In genomic region chr4:128844931-128845330, GRCh38 we compare ENCODE assay signal across 1 cellular context.
A peak's percentile ranks its signal among the peaks of the same experiment; 100 is the strongest.
TF ChIP-seq lines count a peak whose summit lies in the region.

No MANE protein-coding gene starts in this region.

TF ChIP-seq in HepG2, 621 proteins besides CTCF, POLR2A, EP300 and RAD21 (continued from another document):
- TF ChIP-seq, protein P1, sequence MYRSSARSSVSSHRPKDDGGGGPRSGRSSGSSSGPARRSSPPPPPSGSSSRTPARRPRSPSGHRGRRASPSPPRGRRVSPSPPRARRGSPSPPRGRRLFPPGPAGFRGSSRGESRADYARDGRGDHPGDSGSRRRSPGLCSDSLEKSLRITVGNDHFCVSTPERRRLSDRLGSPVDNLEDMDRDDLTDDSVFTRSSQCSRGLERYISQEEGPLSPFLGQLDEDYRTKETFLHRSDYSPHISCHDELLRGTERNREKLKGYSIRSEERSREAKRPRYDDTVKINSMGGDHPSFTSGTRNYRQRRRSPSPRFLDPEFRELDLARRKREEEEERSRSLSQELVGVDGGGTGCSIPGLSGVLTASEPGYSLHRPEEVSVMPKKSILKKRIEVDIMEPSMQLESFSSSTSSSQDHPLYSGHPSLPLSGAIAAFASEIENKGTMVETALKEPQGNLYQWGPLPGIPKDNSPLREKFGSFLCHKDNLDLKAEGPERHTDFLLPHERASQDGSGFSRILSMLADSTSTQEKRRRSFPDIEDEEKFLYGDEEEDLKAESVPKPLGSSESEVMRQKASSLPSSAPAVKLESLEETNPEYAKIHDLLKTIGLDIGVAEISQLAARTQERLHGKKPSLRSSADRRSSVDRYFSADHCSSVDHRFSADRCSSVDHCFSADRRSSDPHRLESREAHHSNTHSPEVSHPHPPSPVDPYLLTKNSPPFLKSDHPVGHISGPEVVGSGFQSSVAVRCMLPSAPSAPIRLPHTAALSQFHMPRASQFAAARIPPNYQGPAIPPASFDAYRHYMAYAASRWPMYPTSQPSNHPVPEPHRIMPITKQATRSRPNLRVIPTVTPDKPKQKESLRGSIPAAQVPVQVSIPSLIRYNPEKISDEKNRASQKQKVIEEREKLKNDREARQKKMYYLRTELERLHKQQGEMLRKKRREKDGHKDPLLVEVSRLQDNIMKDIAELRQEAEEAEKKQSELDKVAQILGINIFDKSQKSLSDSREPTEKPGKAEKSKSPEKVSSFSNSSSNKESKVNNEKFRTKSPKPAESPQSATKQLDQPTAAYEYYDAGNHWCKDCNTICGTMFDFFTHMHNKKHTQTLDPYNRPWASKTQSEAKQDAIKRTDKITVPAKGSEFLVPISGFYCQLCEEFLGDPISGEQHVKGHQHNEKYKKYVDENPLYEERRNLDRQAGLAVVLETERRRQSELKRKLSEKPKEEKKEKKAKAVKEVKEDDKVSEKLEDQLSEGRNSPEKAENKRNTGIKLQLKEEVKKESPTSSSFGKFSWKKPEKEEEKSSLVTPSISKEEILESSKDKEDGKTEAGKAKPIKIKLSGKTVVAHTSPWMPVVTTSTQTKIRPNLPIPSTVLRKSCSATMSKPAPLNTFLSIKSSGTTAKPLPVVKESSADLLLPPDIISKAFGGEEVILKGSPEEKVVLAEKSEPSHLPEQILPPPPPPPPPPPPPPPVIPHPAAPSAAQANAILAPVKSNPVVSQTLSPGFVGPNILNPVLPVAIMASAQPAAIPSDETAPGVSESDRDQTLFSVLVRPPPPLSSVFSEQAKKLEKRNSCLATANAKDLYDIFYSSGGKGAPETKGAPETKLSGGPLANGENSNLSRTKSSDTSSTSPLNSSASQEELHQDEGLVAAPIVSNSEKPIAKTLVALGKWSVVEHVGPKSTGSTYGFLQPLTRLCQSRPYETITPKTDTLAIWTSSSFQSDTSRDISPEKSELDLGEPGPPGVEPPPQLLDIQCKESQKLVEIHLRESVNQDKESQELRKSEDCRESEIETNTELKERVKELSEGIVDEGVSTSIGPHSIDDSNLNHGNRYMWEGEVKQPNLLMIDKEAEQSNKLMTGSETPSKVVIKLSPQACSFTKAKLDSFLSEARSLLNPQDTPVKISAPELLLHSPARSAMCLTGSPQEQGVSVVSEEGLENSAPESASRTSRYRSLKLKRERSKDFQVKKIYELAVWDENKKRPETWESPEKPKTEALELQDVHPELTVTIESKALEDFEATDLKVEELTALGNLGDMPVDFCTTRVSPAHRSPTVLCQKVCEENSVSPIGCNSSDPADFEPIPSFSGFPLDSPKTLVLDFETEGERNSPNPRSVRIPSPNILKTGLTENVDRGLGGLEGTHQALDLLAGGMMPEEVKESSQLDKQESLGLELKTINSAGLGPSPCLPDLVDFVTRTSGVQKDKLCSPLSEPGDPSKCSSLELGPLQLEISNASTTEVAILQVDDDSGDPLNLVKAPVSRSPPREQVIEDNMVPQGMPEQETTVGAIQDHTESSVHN (CRISPR knock-in tag; IDR thresholded peaks at IDR 0.05) = no peak
- TF ChIP-seq SUZ12 (IDR thresholded peaks at IDR 0.05; ENCODE audit: low read depth, low read length) = no peak
- TF ChIP-seq MAF1 (CRISPR knock-in tag; IDR thresholded peaks at IDR 0.05; ENCODE audit: borderline replicate concordance) = no peak
- no peak for TF ChIP-seq GABPA (IDR thresholded peaks at IDR 0.05; ENCODE audit: low read depth, low read length)
- no peak for TF ChIP-seq GABPA (CRISPR knock-in tag; IDR thresholded peaks at IDR 0.05; ENCODE audit: low read depth)
- no peak for TF ChIP-seq ZNF468 (CRISPR knock-in tag; IDR thresholded peaks at IDR 0.05)
- peak; percentile 20; the same call in 1 of the 2 replicates for TF ChIP-seq HMG20A (CRISPR knock-in tag; IDR thresholded peaks at IDR 0.05; ENCODE audit: borderline replicate concordance)
TF ChIP-seq in HepG2: peak in this region for 18.
